7 cellular contexts compared by ENCODE assay signal in the genomic region with DNA sequence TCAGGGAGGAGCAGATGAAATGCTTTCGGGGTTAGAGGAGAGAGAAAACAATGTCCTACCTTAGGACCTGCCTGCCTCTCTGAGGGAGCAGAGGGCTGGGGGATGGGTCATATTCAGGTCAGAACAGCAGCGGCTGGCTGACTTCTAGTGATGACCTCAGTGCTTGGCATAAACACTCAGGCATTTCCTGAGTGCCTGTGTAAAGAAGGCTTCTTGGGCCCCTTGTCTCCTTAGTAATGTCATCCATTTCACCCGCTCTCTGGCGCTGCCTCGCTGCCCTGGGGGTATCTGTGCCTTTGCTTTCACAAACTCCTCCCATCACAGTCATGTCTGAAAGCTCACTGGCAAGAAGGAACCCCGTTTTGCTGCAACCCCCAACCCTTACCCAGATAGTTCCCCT.
DNase-seq lines count a peak whose midpoint lies in the region; ATAC-seq and TF ChIP-seq lines count a peak whose summit lies in the region.

No MANE protein-coding gene starts in this region.

- H3K4me1 ChIP-seq in upper lobe of left lung = peaks cover 14 to 18% (median 17%) of the 10 kb centered on the region in 4 donors

- H3K4me3 Mint-ChIP-seq in WTC11 = no peak overlapping the region

- no peaks in the 10 kb centered on the region for H3K9me3 ChIP-seq in upper lobe of left lung

- H3K36me3 ChIP-seq in upper lobe of left lung = no peaks in the 10 kb centered on the region

- peak in 1 of 4 donors; percentile 55 for TF ChIP-seq EP300 in upper lobe of left lung (IDR thresholded peaks at IDR 0.05)

- H3K27ac ChIP-seq in upper lobe of left lung = peak overlapping the region; percentile 50 to 85 (median 62)

- TF ChIP-seq POLR2A in upper lobe of left lung (IDR thresholded peaks at IDR 0.05) = no peak

- no peaks in the 10 kb centered on the region for H3K36me3 Mint-ChIP-seq in WTC11

- no peak overlapping the region for H3K4me3 ChIP-seq in upper lobe of left lung

- peaks cover 13% of the 10 kb centered on the region for H3K4me1 Mint-ChIP-seq in WTC11

- ATAC-seq in WTC11 (peak; percentile 77), upper lobe of left lung (ENCODE audit: low FRiP score in 2 of 2) (peak; percentile 84 to 88), GM19324 (IDR thresholded peaks at IDR 0.05; ENCODE audit: low FRiP score, unreplicated experiment) (no peak), HG02763 (IDR thresholded peaks at IDR 0.05; ENCODE audit: unreplicated experiment) (no peak)

- no peaks in the 10 kb centered on the region for H3K27me3 Mint-ChIP-seq in WTC11 (ENCODE audit: low read depth)

- H3K27me3 ChIP-seq in upper lobe of left lung = no peaks in the 10 kb centered on the region

- POLR2A ChIA-PET in WTC11 (lab: Charles Lee) = interaction anchor here (1.0 to 1.5 kb wide), 2 partner anchors 17 to 82 kb away, joined by 5 read pairs; a partner anchor contains a TSS

- CTCF ChIA-PET in WTC11 (lab: Charles Lee) = interaction anchor here (1.5 to 2.5 kb wide), 3 partner anchors 17 to 285 kb away, joined by 3 to 11 read pairs (median 7); no protein-coding TSS in a partner anchor

- no peak overlapping the region for H3K27ac Mint-ChIP-seq in WTC11

- no peaks in the 10 kb centered on the region for H3K9me3 Mint-ChIP-seq in WTC11

- TF ChIP-seq CTCF in WTC11 (IDR thresholded peaks at IDR 0.05) (no peak), upper lobe of left lung (IDR thresholded peaks at IDR 0.05) (no peak)

- peak; percentile 97 for DNase-seq in HT1080 (ENCODE audit: low read depth)
- DNase-seq in WTC11 (ENCODE audit: low spot score) = peak; percentile 13
- DNase-seq in iPS-NIHi11 (ENCODE audit: low spot score) = peak; percentile 56
- peak in 1 of 2 donors; percentile 83 for DNase-seq in upper lobe of left lung
- no peak for DNase-seq in activated CD4-positive, alpha-beta T cell treated with anti-CD3 and anti-CD28 coated beads for 4 hours

- WGBS in upper lobe of left lung, 2 donors = 29 to 32% methylated on average over 6 of the region's 6 CpGs

TF ChIP-seq in WTC11, 78 proteins besides CTCF, POLR2A, EP300 and RAD21:
- no peak for TF ChIP-seq ZNF138 (CRISPR knock-in tag; conservative IDR thresholded peaks at IDR 0.05)
- no peak for TF ChIP-seq PRRX2 (CRISPR knock-in tag; IDR thresholded peaks at IDR 0.05)
- TF ChIP-seq JAZF1 (CRISPR knock-in tag; IDR thresholded peaks at IDR 0.05) = no peak
- TF ChIP-seq, protein P1, sequence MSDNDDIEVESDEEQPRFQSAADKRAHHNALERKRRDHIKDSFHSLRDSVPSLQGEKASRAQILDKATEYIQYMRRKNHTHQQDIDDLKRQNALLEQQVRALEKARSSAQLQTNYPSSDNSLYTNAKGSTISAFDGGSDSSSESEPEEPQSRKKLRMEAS (CRISPR knock-in tag; IDR thresholded peaks at IDR 0.05) = no peak
- TF ChIP-seq TEAD1 (CRISPR knock-in tag; IDR thresholded peaks at IDR 0.05) = no peak
- no peak for TF ChIP-seq NR1H2 (CRISPR knock-in tag; IDR thresholded peaks at IDR 0.05)
- TF ChIP-seq GRHL2 (CRISPR knock-in tag; IDR thresholded peaks at IDR 0.05; ENCODE audit: insufficient replicate concordance, severe bottlenecking) = no peak
- TF ChIP-seq RELA (CRISPR knock-in tag; IDR thresholded peaks at IDR 0.05; ENCODE audit: borderline replicate concordance) = no peak
- TF ChIP-seq, protein P2, sequence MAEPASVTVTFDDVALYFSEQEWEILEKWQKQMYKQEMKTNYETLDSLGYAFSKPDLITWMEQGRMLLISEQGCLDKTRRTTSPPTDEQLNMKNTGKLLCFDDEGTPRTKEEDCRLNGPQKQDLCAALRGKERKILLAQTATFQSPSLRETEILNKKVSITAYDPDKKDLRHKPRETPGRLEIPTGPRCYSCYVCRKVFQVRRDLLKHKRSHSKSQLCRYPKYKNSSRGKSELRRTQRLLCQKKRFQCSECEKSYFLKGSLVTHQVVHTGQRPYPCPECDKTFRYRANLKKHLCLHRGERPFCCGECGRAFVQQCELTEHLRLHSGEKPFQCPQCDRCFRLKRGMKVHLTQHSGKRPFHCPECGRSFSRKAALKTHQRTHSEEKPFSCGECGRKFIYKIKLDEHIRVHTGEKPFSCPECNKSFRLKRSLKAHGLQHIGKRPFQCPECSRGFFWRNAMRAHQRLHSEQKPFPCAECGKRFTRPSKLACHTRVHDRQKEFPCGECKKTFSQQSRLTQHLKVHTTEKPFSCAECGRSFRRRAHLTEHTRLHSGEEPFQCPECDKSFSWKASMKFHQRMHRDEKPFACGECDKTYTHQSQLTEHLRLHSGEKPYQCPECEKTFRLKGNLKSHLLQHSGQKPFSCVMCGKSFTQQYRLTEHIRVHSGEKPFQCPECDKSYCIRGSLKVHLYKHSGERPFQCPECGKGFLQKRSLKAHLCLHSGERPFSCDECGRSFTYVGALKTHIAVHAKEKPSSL (CRISPR knock-in tag; conservative IDR thresholded peaks at IDR 0.05) = no peak
- TF ChIP-seq OVOL2 (CRISPR knock-in tag; IDR thresholded peaks at IDR 0.05; ENCODE audit: borderline replicate concordance) = no peak
- TF ChIP-seq, protein P3, sequence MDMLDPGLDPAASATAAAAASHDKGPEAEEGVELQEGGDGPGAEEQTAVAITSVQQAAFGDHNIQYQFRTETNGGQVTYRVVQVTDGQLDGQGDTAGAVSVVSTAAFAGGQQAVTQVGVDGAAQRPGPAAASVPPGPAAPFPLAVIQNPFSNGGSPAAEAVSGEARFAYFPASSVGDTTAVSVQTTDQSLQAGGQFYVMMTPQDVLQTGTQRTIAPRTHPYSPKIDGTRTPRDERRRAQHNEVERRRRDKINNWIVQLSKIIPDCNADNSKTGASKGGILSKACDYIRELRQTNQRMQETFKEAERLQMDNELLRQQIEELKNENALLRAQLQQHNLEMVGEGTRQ (CRISPR knock-in tag; IDR thresholded peaks at IDR 0.05) = no peak
TF ChIP-seq in WTC11: peak in this region for 0.

Comparison
In these comparisons a context has a peak if more than half of its experiments do, and no peak if none do; other contexts are left out.
1. DNase-seq: peak in HT1080 (single experiment), WTC11 (single experiment) and iPS-NIHi11 (single experiment); none in activated CD4-positive, alpha-beta T cell treated with anti-CD3 and anti-CD28 coated beads for 4 hours (0 of 2).
2. ATAC-seq: peak in WTC11 (single experiment) and upper lobe of left lung (2 of 2); none in GM19324 (single experiment) and HG02763 (single experiment).